Comparison of ENCODE assay signal across 15 cellular contexts in genomic region chr5:28961806-28962205, GRCh38.
DNase-seq lines count a peak whose midpoint lies in the region; TF ChIP-seq lines count a peak whose summit lies in the region.
"Had no signal": no experiment of that assay in that cellular context is flagged by ENCODE, and none has a peak within 500 bp of the region (broad histone marks: within the 10 kb centered on the region; RNA-seq: fewer than 3 reads in every experiment).

No MANE protein-coding gene starts in this region.

- CTCF ChIA-PET in SK-N-SH (lab: Yijun Ruan, JAX) = no interaction called here

- no peak overlapping the region for H3K4me3 Mint-ChIP-seq in glutamatergic neuron (ENCODE audit: unreplicated experiment)
- H3K4me3 Mint-ChIP-seq: CD8-positive, alpha-beta memory T cell; H9 had no signal

- TF ChIP-seq CTCF in fibroblast of villous mesenchyme (IDR thresholded peaks at IDR 0.05; ENCODE audit: insufficient read depth, low read depth, low read length) (no peak), retinal pigment epithelial cell (conservative IDR thresholded peaks at IDR 0.05; ENCODE audit: low read depth, low read length) (no peak), glutamatergic neuron (IDR thresholded peaks at IDR 0.05; ENCODE audit: partially characterized antibody, unreplicated experiment) (no peak), SK-N-SH (IDR thresholded peaks at IDR 0.05) (no peak)

- H3K9me2 ChIP-seq in SK-N-SH = no peaks in the 10 kb centered on the region

- no peaks in the 10 kb centered on the region for H3K36me3 ChIP-seq in SK-N-SH (replicated peaks in 1 of 2; ENCODE audit: control insufficient read depth in 1 of 2, insufficient read depth in 2 of 2, low read length in 1 of 2)
- H3K36me3 ChIP-seq: BLaER1 had no signal

- H3K4me3 ChIP-seq in fibroblast of villous mesenchyme (ENCODE audit: low read depth, low read length) (no peak overlapping the region), retinal pigment epithelial cell (ENCODE audit: low read length) (no peak overlapping the region), SK-N-SH (ENCODE audit: low read depth in 2 of 2, low read length in 1 of 2) (no peak overlapping the region)
- H3K4me3 ChIP-seq: BLaER1, GM12878 had no signal

- no peak overlapping the region for H3K27ac ChIP-seq in SK-N-SH (ENCODE audit: low read depth in 2 of 2, low read length in 1 of 2)
- H3K27ac ChIP-seq: 22Rv1, BLaER1 had no signal

- no peaks in the 10 kb centered on the region for H3K27me3 Mint-ChIP-seq in glutamatergic neuron (ENCODE audit: unreplicated experiment)
- H3K27me3 Mint-ChIP-seq: CD8-positive, alpha-beta memory T cell had no signal

- no peak overlapping the region for H3K4me2 ChIP-seq in SK-N-SH
- H3K4me2 ChIP-seq: BLaER1 had no signal

- H3K79me2 ChIP-seq in SK-N-SH (ENCODE audit: insufficient read depth) = no peaks in the 10 kb centered on the region

- no peaks in the 10 kb centered on the region for H3K9me3 ChIP-seq in SK-N-SH
- H3K9me3 ChIP-seq: BLaER1 had no signal

- no peak for TF ChIP-seq RAD21 in SK-N-SH (IDR thresholded peaks at IDR 0.05; ENCODE audit: low read length)

- no peaks in the 10 kb centered on the region for H3F3A ChIP-seq in SK-N-SH (replicated peaks; ENCODE audit: insufficient read depth)

- no peaks in the 10 kb centered on the region for H3K4me1 ChIP-seq in SK-N-SH (ENCODE audit: control insufficient read depth in 1 of 2, insufficient read depth in 2 of 2, low read depth in 1 of 2, low read length in 1 of 2)
- H3K4me1 ChIP-seq: BLaER1 had no signal

- DNase-seq in A172 (ENCODE audit: low spot score) (peak; percentile 21), SW 1271 (lab: John Stamatoyannopoulos, UW) (peak; percentile 24 to 44), fibroblast of villous mesenchyme (ENCODE audit: low read depth) (peak; percentile 29), retinal pigment epithelial cell (ENCODE audit: low read depth) (peak; percentile 21), glutamatergic neuron (no peak), SK-N-SH (no peak)
- no peak for DNase-seq in stimulated activated CD4-positive, alpha-beta T cell treated with anti-CD3 and anti-CD28 coated beads, Interleukin-4, amount 100 ng/mL, for 24 hours
- DNase-seq: AML-193; CD8-positive, alpha-beta memory T cell; DMS79; GOT3; H9 had no signal

- no peaks in the 10 kb centered on the region for H3K4me1 Mint-ChIP-seq in glutamatergic neuron (ENCODE audit: low read depth, unreplicated experiment)
- H3K4me1 Mint-ChIP-seq: CD8-positive, alpha-beta memory T cell; H9 had no signal

- H3K27ac Mint-ChIP-seq in glutamatergic neuron (ENCODE audit: unreplicated experiment) = no peak overlapping the region
- H3K27ac Mint-ChIP-seq: CD8-positive, alpha-beta memory T cell; H9 had no signal

- H3K36me3 Mint-ChIP-seq in glutamatergic neuron (ENCODE audit: unreplicated experiment) = no peaks in the 10 kb centered on the region
- H3K36me3 Mint-ChIP-seq: CD8-positive, alpha-beta memory T cell had no signal

- no peak for TF ChIP-seq EP300 in SK-N-SH (IDR thresholded peaks at IDR 0.05; ENCODE audit: borderline replicate concordance in 1 of 2, low read depth in 1 of 2, low read length in 1 of 2)

- H2AFZ ChIP-seq in SK-N-SH (ENCODE audit: low read depth) = no peak overlapping the region

- H4K20me1 ChIP-seq in SK-N-SH (ENCODE audit: insufficient read depth) = no peaks in the 10 kb centered on the region
- H4K20me1 ChIP-seq: BLaER1 had no signal

- H3K9me3 Mint-ChIP-seq in glutamatergic neuron (ENCODE audit: unreplicated experiment) = peaks cover 1% of the 10 kb centered on the region
- H3K9me3 Mint-ChIP-seq: H9 had no signal

- H3K27me3 ChIP-seq in SK-N-SH (ENCODE audit: insufficient read depth) = no peaks in the 10 kb centered on the region
- H3K27me3 ChIP-seq: BLaER1 had no signal

- no peak overlapping the region for H3K9ac ChIP-seq in SK-N-SH
- H3K9ac ChIP-seq: BLaER1 had no signal

- POLR2A ChIA-PET in SK-N-SH (lab: Yijun Ruan, JAX) = no interaction called here

TF ChIP-seq in SK-N-SH, 30 proteins besides CTCF, POLR2A, EP300 and RAD21:
- TF ChIP-seq YY1 (IDR thresholded peaks at IDR 0.05; ENCODE audit: low read depth) = no peak
- TF ChIP-seq EZH2phosphoT487 (IDR thresholded peaks at IDR 0.05; ENCODE audit: borderline replicate concordance, low read depth) = no peak
- no peak for TF ChIP-seq ZBTB33 (IDR thresholded peaks at IDR 0.05; ENCODE audit: borderline replicate concordance, low read depth)
- no peak for TF ChIP-seq RCOR1 (IDR thresholded peaks at IDR 0.05; ENCODE audit: low read length)
- no peak for TF ChIP-seq SMC3 (IDR thresholded peaks at IDR 0.05; ENCODE audit: low read depth, low read length)
- TF ChIP-seq TAF1 (IDR thresholded peaks at IDR 0.05; ENCODE audit: borderline replicate concordance, low read depth, low read length) = no peak
- TF ChIP-seq GABPA (IDR thresholded peaks at IDR 0.05; ENCODE audit: low read depth) = no peak
- TF ChIP-seq REST (IDR thresholded peaks at IDR 0.05; ENCODE audit: low read depth, low read length) = no peak
- no peak for TF ChIP-seq SIN3A (IDR thresholded peaks at IDR 0.05; ENCODE audit: borderline replicate concordance, low read depth, low read length)
- TF ChIP-seq ELF1 (IDR thresholded peaks at IDR 0.05) = no peak
- TF ChIP-seq MAX (IDR thresholded peaks at IDR 0.05; ENCODE audit: low read depth) = no peak
- TF ChIP-seq NFIC (IDR thresholded peaks at IDR 0.05; ENCODE audit: borderline replicate concordance) = no peak
- TF ChIP-seq IRF3 (IDR thresholded peaks at IDR 0.05; ENCODE audit: low read depth, low read length) = no peak
- TF ChIP-seq TCF12 (IDR thresholded peaks at IDR 0.05) = no peak

Comparison
In these comparisons a context has a peak if more than half of its experiments do, and no peak if none do; other contexts are left out.
1. DNase-seq: peak in A172 (single experiment), SW 1271 (2 of 2), fibroblast of villous mesenchyme (single experiment) and retinal pigment epithelial cell (single experiment); none in glutamatergic neuron (single experiment), stimulated activated CD4-positive, alpha-beta T cell treated with anti-CD3 and anti-CD28 coated beads, Interleukin-4, amount 100 ng/mL, for 24 hours (single experiment) and SK-N-SH (single experiment).